9 cellular contexts compared by ENCODE assay signal in the genomic region with DNA sequence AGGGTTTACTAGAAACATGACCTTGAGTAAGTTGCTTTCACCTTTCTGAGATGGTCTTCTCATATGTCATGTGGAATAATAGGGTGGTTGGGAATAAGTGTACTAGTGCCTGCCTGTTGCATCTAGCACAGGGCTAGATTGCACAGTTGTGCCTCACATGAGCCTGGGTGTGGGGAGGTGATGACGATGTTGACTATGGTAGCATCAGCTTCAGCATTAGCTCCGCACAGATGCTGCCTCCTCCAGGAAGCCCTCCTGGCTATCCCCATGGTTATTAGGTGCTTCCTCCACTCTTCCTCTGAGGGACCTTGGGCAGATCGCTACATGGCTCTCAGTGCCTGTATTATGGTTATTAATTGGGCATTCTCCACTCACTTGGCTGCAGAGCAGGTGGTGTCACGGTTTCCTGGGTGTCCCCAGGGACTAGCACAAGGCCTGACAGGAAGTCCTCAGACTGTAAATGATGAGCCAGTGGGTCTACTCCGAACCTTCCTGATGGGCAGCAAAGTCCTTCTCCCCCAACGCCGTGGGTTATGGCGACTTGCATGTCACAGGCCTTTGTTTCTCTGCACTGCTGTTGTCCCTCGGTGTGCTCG.
DNase-seq lines count a peak whose midpoint lies in the region; ATAC-seq, FAIRE-seq and TF ChIP-seq lines count a peak whose summit lies in the region.
"Had no signal": no experiment of that assay in that cellular context is flagged by ENCODE, and none has a peak within 500 bp of the region (broad histone marks: within the 10 kb centered on the region; RNA-seq: fewer than 3 reads in every experiment).

No MANE protein-coding gene starts in this region.

- H3K79me2 ChIP-seq in OCI-LY1 (ENCODE audit: insufficient read depth, low read length) (no peaks in the 10 kb centered on the region), PC-3 (ENCODE audit: low read length) (no peaks in the 10 kb centered on the region)

- H2AFZ ChIP-seq in OCI-LY1 (ENCODE audit: low read length) (no peak overlapping the region), PC-3 (ENCODE audit: low read length) (no peak overlapping the region)

- H3K36me3 ChIP-seq in OCI-LY1 (ENCODE audit: insufficient read depth, low read length) (no peaks in the 10 kb centered on the region), PC-3 (ENCODE audit: low read depth, low read length) (no peaks in the 10 kb centered on the region)

- DNase-seq in A549 (ENCODE audit: low read depth in 1 of 2, low spot score in 1 of 2) (no peak), NCI-H345 (lab: John Stamatoyannopoulos, UW) (no peak), PC-3 (no peak)
- no peak for DNase-seq in stimulated activated CD4-positive, alpha-beta T cell treated with anti-CD3 and anti-CD28 coated beads, Interleukin-15, amount 100 ng/mL, for 24 hours
- DNase-seq in stimulated activated CD4-positive, alpha-beta T cell treated with anti-CD3 and anti-CD28 coated beads, Interleukin-1b, Interleukin-23, amount 100 ng/mL, for 48 hours: no peak

- H3K4me1 ChIP-seq in A549 (0 out of 3 replicates have a peak, but pooled peaks cover 4% of the 10 kb centered on the region), OCI-LY1 (ENCODE audit: insufficient read depth, low read length, severe bottlenecking) (peaks cover 100% of the 10 kb centered on the region), PC-3 (ENCODE audit: insufficient read depth, low read length) (no peaks in the 10 kb centered on the region; the same call in 1 of the 2 replicates)

- BruUV-seq in PC-3 (replicated peaks; lab: Mats Ljungman, UMichigan): no TSS peak

- POLR2A ChIA-PET in A549 (lab: Yijun Ruan, JAX): no interaction called here
- POLR2A ChIA-PET in PC-3 (lab: Charles Lee; ENCODE audit: unreplicated experiment): no interaction called here

- no peaks in the 10 kb centered on the region; the same call in 1 of the 2 replicates for H3F3A ChIP-seq in OCI-LY1 (ENCODE audit: insufficient read depth, low read length)
- no peaks in the 10 kb centered on the region for H3F3A ChIP-seq in PC-3 (ENCODE audit: low read length, unreplicated experiment)

- H3K4me3 ChIP-seq in A549: no peak overlapping the region
- H3K4me3 ChIP-seq in OCI-LY1 (ENCODE audit: low read depth, low read length, poor library complexity, severe bottlenecking): peak overlapping the region; percentile 40
- no peak overlapping the region for H3K4me3 ChIP-seq in PC-3 (ENCODE audit: low read length)

- H3K27me3 ChIP-seq in OCI-LY1 (ENCODE audit: insufficient read depth, low read length) (no peaks in the 10 kb centered on the region), PC-3 (ENCODE audit: low read length) (no peaks in the 10 kb centered on the region)

- H3K27ac ChIP-seq in A549 (no peak overlapping the region), OCI-LY1 (ENCODE audit: low read depth, low read length, poor library complexity, severe bottlenecking) (peak overlapping the region; percentile 84), PC-3 (ENCODE audit: low read length) (no peak overlapping the region)

- no peak for FAIRE-seq in A549 (lab: Jason Lieb, UNC)
- FAIRE-seq: frontal cortex had no signal

- TF ChIP-seq EP300 in A549 (IDR thresholded peaks at IDR 0.05): no peak

- H3K4me2 ChIP-seq in A549 (no peak overlapping the region), OCI-LY1 (ENCODE audit: low read length) (peak overlapping the region; percentile 66), PC-3 (ENCODE audit: low read length) (no peak overlapping the region)

- no peaks in the 10 kb centered on the region for H4K20me1 ChIP-seq in OCI-LY1 (ENCODE audit: insufficient read depth, low read length)
- H4K20me1 ChIP-seq in PC-3 (ENCODE audit: low read length): no peaks in the 10 kb centered on the region

- H3K9me2 ChIP-seq in OCI-LY1 (ENCODE audit: low read depth, low read length): no peaks in the 10 kb centered on the region
- H3K9me2 ChIP-seq in PC-3 (replicated peaks; ENCODE audit: low read length): no peaks in the 10 kb centered on the region

- CTCF ChIA-PET in A549 (lab: Yijun Ruan, JAX): interaction anchor here (1.2 kb wide), 1 partner anchor 16 kb away, joined by 3 read pairs; no protein-coding TSS in a partner anchor
- CTCF ChIA-PET in PC-3 (lab: Charles Lee): no interaction called here

- TF ChIP-seq CTCF in A549 (IDR thresholded peaks at IDR 0.05) (no peak), OCI-LY1 (IDR thresholded peaks at IDR 0.05; ENCODE audit: low read length) (no peak), PC-3 (conservative IDR thresholded peaks at IDR 0.05; ENCODE audit: low read depth, low read length) (no peak)

- intact Hi-C loops in PC-3 (cut with micrococcal nuclease): no loop called here

- TF ChIP-seq RAD21 in A549 (conservative IDR thresholded peaks at IDR 0.05 in 1 of 2, IDR thresholded peaks at IDR 0.05 in 1 of 2): no peak

- H3K9ac ChIP-seq in OCI-LY1 (ENCODE audit: low read length) (peak overlapping the region; percentile 19; the same call in 1 of the 2 replicates), PC-3 (ENCODE audit: low read length) (no peak overlapping the region)

- H3K9me3 ChIP-seq in A549: no peaks in the 10 kb centered on the region
- no peaks in the 10 kb centered on the region for H3K9me3 ChIP-seq in OCI-LY1 (ENCODE audit: low read length)
- H3K9me3 ChIP-seq in PC-3 (ENCODE audit: low read length): no peaks in the 10 kb centered on the region

- 96% methylated on average over 10 of the region's 10 CpGs for WGBS in A549 (ENCODE audit: missing lambda C conversion rate)

- TF ChIP-seq POLR2A in A549 (IDR thresholded peaks at IDR 0.05; ENCODE audit: low read length): no peak

- ATAC-seq in A549 (no peak), GM19043 (IDR thresholded peaks at IDR 0.05; ENCODE audit: low read depth, unreplicated experiment) (peak; percentile 45), HG02938 (IDR thresholded peaks at IDR 0.05; ENCODE audit: unreplicated experiment) (peak; percentile 41), PC-3 (no peak)

TF ChIP-seq in A549, 52 proteins besides CTCF, POLR2A, EP300 and RAD21:
- TF ChIP-seq ZFP36 (IDR thresholded peaks at IDR 0.05; ENCODE audit: borderline replicate concordance, partially characterized antibody) (peak; percentile 67), USF2 (IDR thresholded peaks at IDR 0.05) (no peak)
TF ChIP-seq in A549: peak in this region for 1.

Comparison
In these comparisons a context has a peak if more than half of its experiments do, and no peak if none do; other contexts are left out.
1. ATAC-seq: peak in GM19043 (single experiment) and HG02938 (single experiment); none in A549 (0 of 2) and PC-3 (single experiment).